9 cellular contexts compared by ENCODE assay signal in the genomic region with DNA sequence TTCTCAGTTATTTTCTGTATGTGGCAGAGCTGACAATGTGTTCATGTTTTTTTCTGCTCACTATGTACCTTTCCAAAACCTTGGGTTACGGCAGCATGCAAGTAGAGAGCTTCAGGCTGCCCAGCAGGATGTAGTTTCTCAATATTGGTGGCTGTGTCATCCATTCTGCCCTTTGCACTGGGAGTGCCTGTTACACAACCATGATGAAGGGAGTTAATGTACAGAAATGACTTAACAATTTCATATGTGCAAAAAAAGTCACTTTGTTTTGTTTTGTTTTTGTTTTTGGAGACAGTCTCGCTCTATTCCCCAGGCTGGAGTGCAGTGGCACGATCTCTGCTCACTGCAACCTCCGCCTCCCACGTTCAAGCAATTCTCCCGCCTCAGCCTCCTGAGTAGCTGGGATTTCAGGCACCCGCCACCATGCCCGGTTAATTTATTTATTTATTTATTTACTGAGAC. TPM values are rescaled to one million over a fixed set of nuclear protein-coding genes. Genes with fewer than 3 reads are reported as not detected.
A peak's percentile ranks its signal among the peaks of the same experiment; 100 is the strongest.
DNase-seq lines count a peak whose midpoint lies in the region; ATAC-seq and TF ChIP-seq lines count a peak whose summit lies in the region.
"Had no signal": no experiment of that assay in that cellular context is flagged by ENCODE, and none has a peak within 500 bp of the region (broad histone marks: within the 10 kb centered on the region; RNA-seq: fewer than 3 reads in every experiment).

No MANE protein-coding gene starts in this region.

- POLR2A ChIA-PET in activated CD8-positive, alpha-beta T cell treated with anti-CD3 and anti-CD28 coated beads for 36 hours (lab: Charles Lee), result interaction anchor here (1.3 kb wide), 1 partner anchor 50 kb away, joined by 4 read pairs; no protein-coding TSS in a partner anchor
- POLR2A ChIA-PET in activated CD8-positive, alpha-beta T cell treated with anti-CD3 and anti-CD28 coated beads, Interleukin-2, amount 10 ng/mL, durations not matched to agents 7 days and 5 days (lab: Charles Lee), result no interaction called here

- intact Hi-C loops in activated CD8-positive, alpha-beta T cell treated with anti-CD3 and anti-CD28 coated beads for 36 hours (cut with micrococcal nuclease), result loop anchor here (10.0 kb wide), 1 partner anchor 328 kb away; no protein-coding TSS in a partner anchor
- intact Hi-C loops in cardiac septum (cut with DNase I), result no loop called here

- no peaks in the 10 kb centered on the region for H3K36me3 Mint-ChIP-seq in activated CD8-positive, alpha-beta T cell treated with anti-CD3 and anti-CD28 coated beads for 36 hours (ENCODE audit: low read depth)
- H3K36me3 Mint-ChIP-seq in activated CD8-positive, alpha-beta T cell treated with anti-CD3 and anti-CD28 coated beads, Interleukin-2, amount 10 ng/mL, durations not matched to agents 7 days and 5 days (ENCODE audit: low read depth), result no peaks in the 10 kb centered on the region
- H3K36me3 Mint-ChIP-seq in type B pancreatic cell, result no peaks in the 10 kb centered on the region

- H3K4me1 Mint-ChIP-seq in activated CD8-positive, alpha-beta T cell treated with anti-CD3 and anti-CD28 coated beads for 36 hours (ENCODE audit: low read depth), result peaks cover 15% of the 10 kb centered on the region
- peaks cover 4% of the 10 kb centered on the region for H3K4me1 Mint-ChIP-seq in activated CD8-positive, alpha-beta T cell treated with anti-CD3 and anti-CD28 coated beads, Interleukin-2, amount 10 ng/mL, durations not matched to agents 7 days and 5 days (ENCODE audit: low read depth)
- peaks cover 46% of the 10 kb centered on the region for H3K4me1 Mint-ChIP-seq in type B pancreatic cell (ENCODE audit: unreplicated experiment)

- H3K4me3 Mint-ChIP-seq in activated CD8-positive, alpha-beta T cell treated with anti-CD3 and anti-CD28 coated beads for 36 hours, result no peak overlapping the region
- no peak overlapping the region for H3K4me3 Mint-ChIP-seq in activated CD8-positive, alpha-beta T cell treated with anti-CD3 and anti-CD28 coated beads, Interleukin-2, amount 10 ng/mL, durations not matched to agents 7 days and 5 days
- no peak overlapping the region for H3K4me3 Mint-ChIP-seq in type B pancreatic cell

- TF ChIP-seq CTCF in activated CD8-positive, alpha-beta T cell treated with anti-CD3 and anti-CD28 coated beads for 36 hours (IDR thresholded peaks at IDR 0.05), result no peak
- TF ChIP-seq CTCF in foreskin fibroblast (IDR thresholded peaks at IDR 0.05; ENCODE audit: low read depth, low read length) (no peak), type B pancreatic cell (conservative IDR thresholded peaks at IDR 0.05) (no peak)

- H3K9me3 Mint-ChIP-seq in activated CD8-positive, alpha-beta T cell treated with anti-CD3 and anti-CD28 coated beads for 36 hours, result no peaks in the 10 kb centered on the region
- H3K9me3 Mint-ChIP-seq in activated CD8-positive, alpha-beta T cell treated with anti-CD3 and anti-CD28 coated beads, Interleukin-2, amount 10 ng/mL, durations not matched to agents 7 days and 5 days (ENCODE audit: insufficient read depth), result no peaks in the 10 kb centered on the region
- no peaks in the 10 kb centered on the region for H3K9me3 Mint-ChIP-seq in type B pancreatic cell

- CTCF ChIA-PET in activated CD8-positive, alpha-beta T cell treated with anti-CD3 and anti-CD28 coated beads for 36 hours (lab: Charles Lee), result no interaction called here
- CTCF ChIA-PET in activated CD8-positive, alpha-beta T cell treated with anti-CD3 and anti-CD28 coated beads, Interleukin-2, amount 10 ng/mL, durations not matched to agents 7 days and 5 days (lab: Charles Lee), result interaction anchor here (1.0 to 1.4 kb wide), 2 partner anchors 12 to 327 kb away, joined by 3 to 5 read pairs; no protein-coding TSS in a partner anchor

- no peak overlapping the region for H3K27ac Mint-ChIP-seq in activated CD8-positive, alpha-beta T cell treated with anti-CD3 and anti-CD28 coated beads for 36 hours
- no peak overlapping the region for H3K27ac Mint-ChIP-seq in activated CD8-positive, alpha-beta T cell treated with anti-CD3 and anti-CD28 coated beads, Interleukin-2, amount 10 ng/mL, durations not matched to agents 7 days and 5 days
- peak overlapping the region; percentile 51 for H3K27ac Mint-ChIP-seq in type B pancreatic cell

- peak; percentile 14 for DNase-seq in activated CD8-positive, alpha-beta T cell treated with anti-CD3 and anti-CD28 coated beads for 36 hours
- DNase-seq in activated CD8-positive, alpha-beta T cell treated with anti-CD3 and anti-CD28 coated beads, Interleukin-2, amount 10 ng/mL, durations not matched to agents 7 days and 5 days, result no peak
- DNase-seq in SIG-M5 (lab: John Stamatoyannopoulos, UW), result peak; percentile 20
- peak; percentile 78 to 91 for DNase-seq in foreskin fibroblast
- no peak for DNase-seq in type B pancreatic cell (ENCODE audit: extremely low spot score, unreplicated experiment)
- DNase-seq in NCI-H1105 (lab: John Stamatoyannopoulos, UW), result no peak
- no peak for DNase-seq in cardiac septum (ENCODE audit: low spot score)
- DNase-seq in anterior cingulate cortex (lab: John Stamatoyannopoulos, UW), result no peak
- DNase-seq: KBM-7 had no signal

- peak; percentile 27 for ATAC-seq in activated CD8-positive, alpha-beta T cell treated with anti-CD3 and anti-CD28 coated beads for 36 hours
- ATAC-seq in activated CD8-positive, alpha-beta T cell treated with anti-CD3 and anti-CD28 coated beads, Interleukin-2, amount 10 ng/mL, durations not matched to agents 7 days and 5 days, result no peak

- no peak overlapping the region for H3K4me3 ChIP-seq in foreskin fibroblast (ENCODE audit: low read depth in 1 of 2, low read length in 2 of 2)

- peaks cover 2% of the 10 kb centered on the region for H3K27me3 Mint-ChIP-seq in activated CD8-positive, alpha-beta T cell treated with anti-CD3 and anti-CD28 coated beads for 36 hours
- H3K27me3 Mint-ChIP-seq in activated CD8-positive, alpha-beta T cell treated with anti-CD3 and anti-CD28 coated beads, Interleukin-2, amount 10 ng/mL, durations not matched to agents 7 days and 5 days (ENCODE audit: low read depth), result peaks cover 18% of the 10 kb centered on the region
- H3K27me3 Mint-ChIP-seq in type B pancreatic cell, result peaks cover 9% of the 10 kb centered on the region

RNA-seq across cellular contexts. Expression of a gene that starts 6.1 kb away (rescaled TPM):
- 10 to 100 TPM; 82.0 to 82.7 TPM for total RNA-seq in activated CD8-positive, alpha-beta T cell treated with anti-CD3 and anti-CD28 coated beads for 36 hours
- total RNA-seq in activated CD8-positive, alpha-beta T cell treated with anti-CD3 and anti-CD28 coated beads, Interleukin-2, amount 10 ng/mL, durations not matched to agents 7 days and 5 days, result 10 to 100 TPM; 60.5 to 65.1 TPM
- total RNA-seq in type B pancreatic cell (ENCODE audit: low replicate concordance) (111 and 121 TPM in 2 replicates), cardiac septum (77.7 TPM)

RNA-seq across cellular contexts. Expression of a gene that starts 41.5 kb away (rescaled TPM):
- total RNA-seq in activated CD8-positive, alpha-beta T cell treated with anti-CD3 and anti-CD28 coated beads for 36 hours, result 10 to 100 TPM; 29.2 to 32.1 TPM
- 10 to 100 TPM; 28.1 to 34.1 TPM for total RNA-seq in activated CD8-positive, alpha-beta T cell treated with anti-CD3 and anti-CD28 coated beads, Interleukin-2, amount 10 ng/mL, durations not matched to agents 7 days and 5 days
- total RNA-seq in type B pancreatic cell (ENCODE audit: low replicate concordance) (43.4 and 48.8 TPM in 2 replicates), cardiac septum (29.5 TPM)

RNA-seq across cellular contexts. Expression of a gene that starts 50.5 kb away (rescaled TPM):
- 10 to 100 TPM; 88.0 to 92.7 TPM for total RNA-seq in activated CD8-positive, alpha-beta T cell treated with anti-CD3 and anti-CD28 coated beads for 36 hours
- 100 to 1,000 TPM; 116 to 123 TPM for total RNA-seq in activated CD8-positive, alpha-beta T cell treated with anti-CD3 and anti-CD28 coated beads, Interleukin-2, amount 10 ng/mL, durations not matched to agents 7 days and 5 days
- total RNA-seq in type B pancreatic cell (ENCODE audit: low replicate concordance), result 10.2 and 31.0 TPM in 2 replicates
- 4.7 TPM for total RNA-seq in cardiac septum

Comparison
In these comparisons a context has a peak if more than half of its experiments do, and no peak if none do; other contexts are left out.
1. DNase-seq: peak in activated CD8-positive, alpha-beta T cell treated with anti-CD3 and anti-CD28 coated beads for 36 hours (single experiment), SIG-M5 (single experiment) and foreskin fibroblast (2 of 2); none in activated CD8-positive, alpha-beta T cell treated with anti-CD3 and anti-CD28 coated beads, Interleukin-2, amount 10 ng/mL, durations not matched to agents 7 days and 5 days (single experiment), type B pancreatic cell (single experiment), NCI-H1105 (single experiment), cardiac septum (single experiment) and anterior cingulate cortex (0 of 58).